1 cellular context compared by ENCODE assay signal in genomic region chr17:74930535-74931036, GRCh38.
TF ChIP-seq lines count a peak whose summit lies in the region.

No MANE protein-coding gene starts in this region.

TF ChIP-seq in WTC11, 78 proteins besides CTCF, POLR2A, EP300 and RAD21 (continued from another document):
- no peak for TF ChIP-seq ZNF532 (CRISPR knock-in tag; IDR thresholded peaks at IDR 0.05; ENCODE audit: borderline replicate concordance)
- TF ChIP-seq OVOL2 (CRISPR knock-in tag; IDR thresholded peaks at IDR 0.05; ENCODE audit: borderline replicate concordance) = no peak
